10 cellular contexts compared by ENCODE assay signal in genomic region chr12:53182836-53183235, GRCh38. TPM values are rescaled to one million over a fixed set of nuclear protein-coding genes. Genes with fewer than 3 reads are reported as not detected.
DNase-seq lines count a peak whose midpoint lies in the region; ATAC-seq and TF ChIP-seq lines count a peak whose summit lies in the region.
"Had no signal": no experiment of that assay in that cellular context is flagged by ENCODE, and none has a peak within 500 bp of the region (broad histone marks: within the 10 kb centered on the region; RNA-seq: fewer than 3 reads in every experiment).

No MANE protein-coding gene starts in this region.

- no peaks in the 10 kb centered on the region for H3K9me2 ChIP-seq in GM23248 (ENCODE audit: insufficient read depth)
- H3K9me2 ChIP-seq in OCI-LY7 (ENCODE audit: insufficient read depth, low read length): no peaks in the 10 kb centered on the region

- in situ Hi-C loops in GM23248 (cut with MboI): no loop called here

- H3K27me3 ChIP-seq in GM23248 (replicated peaks; ENCODE audit: insufficient read depth) (no peaks in the 10 kb centered on the region), dorsolateral prefrontal cortex (no peaks in the 10 kb centered on the region), parathyroid adenoma (ENCODE audit: control insufficient read depth, insufficient read depth, low read length) (no peaks in the 10 kb centered on the region), upper lobe of left lung (no peaks in the 10 kb centered on the region)

- no peak for TF ChIP-seq POLR2A in upper lobe of left lung (IDR thresholded peaks at IDR 0.05)

- peak overlapping the region; percentile 79 for H3K4me2 ChIP-seq in GM23248 (ENCODE audit: unreplicated experiment)
- peak overlapping the region; percentile 100 for H3K4me2 ChIP-seq in OCI-LY7 (ENCODE audit: low read length)
- peak overlapping the region; percentile 25 for H3K4me2 ChIP-seq in parathyroid adenoma (ENCODE audit: low read length)

- H3K4me1 ChIP-seq in GM23248 (ENCODE audit: insufficient read depth) (peaks cover 32% of the 10 kb centered on the region), OCI-LY7 (ENCODE audit: insufficient read depth, low read length, poor library complexity, severe bottlenecking) (peaks cover 52% of the 10 kb centered on the region), parathyroid adenoma (peaks cover 54% of the 10 kb centered on the region), upper lobe of left lung (peaks cover 34 to 41% (median 38%) of the 10 kb centered on the region in 4 donors)

- H3K27ac ChIP-seq in GM23248 (no peak overlapping the region), OCI-LY7 (ENCODE audit: low read depth, low read length, poor library complexity, severe bottlenecking) (no peak overlapping the region), dorsolateral prefrontal cortex (peak overlapping the region in 18 of 59 donors; percentile 2 to 97 (median 20)), parathyroid adenoma (no peak overlapping the region), upper lobe of left lung (no peak overlapping the region)

- H3K79me2 ChIP-seq in GM23248 (ENCODE audit: insufficient read depth) (peaks cover 59% of the 10 kb centered on the region), OCI-LY7 (ENCODE audit: insufficient read depth, low read depth, low read length) (peaks cover 38% of the 10 kb centered on the region), parathyroid adenoma (peaks cover 10% of the 10 kb centered on the region)

- no TSS peak for BruUV-seq in OCI-LY7 (replicated peaks; lab: Mats Ljungman, UMichigan)

- TF ChIP-seq EP300 in upper lobe of left lung (IDR thresholded peaks at IDR 0.05): no peak

- WGBS in GM23248 (ENCODE audit: low coverage in 1 of 2, low lambda C conversion rate in 2 of 2, missing lambda C conversion rate in 2 of 2), 2 experiments: 79 to 92% methylated on average over 2 of the region's 2 CpGs
- 24 to 42% methylated on average over 2 of the region's 2 CpGs for WGBS in upper lobe of left lung, 2 donors

- H4K20me1 ChIP-seq in GM23248 (ENCODE audit: insufficient read depth) (no peaks in the 10 kb centered on the region; the same call in 1 of the 2 replicates), OCI-LY7 (ENCODE audit: insufficient read depth, low read length) (no peaks in the 10 kb centered on the region)

- H3K9ac ChIP-seq in GM23248: peak overlapping the region; percentile 6; the same call in 1 of the 2 replicates
- H3K9ac ChIP-seq in parathyroid adenoma: no peak overlapping the region

- TF ChIP-seq CTCF in OCI-LY7 (conservative IDR thresholded peaks at IDR 0.05; ENCODE audit: low read length) (no peak), dorsolateral prefrontal cortex (IDR thresholded peaks at IDR 0.05 in 54 of 56, conservative IDR thresholded peaks at IDR 0.05 in 2 of 56; ENCODE audit: low read depth in 1 of 56, partially characterized antibody in 56 of 56) (no peak), parathyroid adenoma (IDR thresholded peaks at IDR 0.05) (no peak), upper lobe of left lung (IDR thresholded peaks at IDR 0.05) (no peak)

- H2AFZ ChIP-seq in GM23248 (no peak overlapping the region), OCI-LY7 (ENCODE audit: low read length) (no peak overlapping the region), parathyroid adenoma (no peak overlapping the region)

- intact Hi-C loops in OCI-LY7 (cut with micrococcal nuclease; ENCODE audit: unreplicated experiment) (no loop called here), dorsolateral prefrontal cortex (cut with DNase I) (loop anchor here (5.0 to 10.0 kb wide), 2 partner anchors 86 to 262 kb away; partner anchors contain the start of genes IGFBP6 (in 1 of the 2) and PRR13 (in 1 of the 2))

- peaks cover 53% of the 10 kb centered on the region for H3F3A ChIP-seq in GM23248 (ENCODE audit: insufficient read depth)

- H3K9me3 ChIP-seq in GM23248 (ENCODE audit: low read depth) (no peaks in the 10 kb centered on the region), OCI-LY7 (ENCODE audit: low read length) (peaks cover 7% of the 10 kb centered on the region; the same call in 1 of the 2 replicates), parathyroid adenoma (ENCODE audit: control insufficient read depth, low read length) (no peaks in the 10 kb centered on the region), upper lobe of left lung (no peaks in the 10 kb centered on the region)

- H3K36me3 ChIP-seq in GM23248 (ENCODE audit: low read depth) (peaks cover 36% of the 10 kb centered on the region; the same call in 1 of the 2 replicates), OCI-LY7 (ENCODE audit: insufficient read depth, low read length) (peaks cover 62% of the 10 kb centered on the region), parathyroid adenoma (ENCODE audit: control insufficient read depth, insufficient read depth, low read length) (no peaks in the 10 kb centered on the region), upper lobe of left lung (peaks cover 38 to 59% (median 45%) of the 10 kb centered on the region in 4 donors)

- POLR2A ChIA-PET in OCI-LY7 (lab: Charles Lee): interaction anchor here (4.6 kb wide), 1 partner anchor 18 kb away, joined by 41 read pairs; no protein-coding TSS in a partner anchor

- DNase-seq in GM23248: peak; percentile 47
- DNase-seq in OCI-LY7 (ENCODE audit: low spot score): no peak
- DNase-seq in dorsolateral prefrontal cortex: no peak
- DNase-seq in upper lobe of left lung: no peak
- DNase-seq: hippocampal formation, NCI-H226 had no signal

- H3K4me3 ChIP-seq in GM23248 (peak overlapping the region; percentile 72), OCI-LY7 (ENCODE audit: low read depth, low read length, poor library complexity, severe bottlenecking) (peak overlapping the region; percentile 91), dorsolateral prefrontal cortex (peak overlapping the region in 47 of 59 donors; percentile 1 to 91 (median 72)), parathyroid adenoma (ENCODE audit: low read depth, low read length) (no peak overlapping the region), upper lobe of left lung (no peak overlapping the region)

- CTCF ChIA-PET in OCI-LY7 (lab: Charles Lee; ENCODE audit: unreplicated experiment): no interaction called here

- no peak for ATAC-seq in GM21526 (IDR thresholded peaks at IDR 0.05; ENCODE audit: low FRiP score, unreplicated experiment)
- no peak for ATAC-seq in GM21737 (IDR thresholded peaks at IDR 0.05; ENCODE audit: unreplicated experiment)
- ATAC-seq in upper lobe of left lung (ENCODE audit: low FRiP score in 2 of 2): no peak
- ATAC-seq in GM21717 (IDR thresholded peaks at IDR 0.05; ENCODE audit: unreplicated experiment): no peak

RNA-seq across cellular contexts. Expression of gene CSAD, which starts 2.1 kb away (rescaled TPM):
- 13.4 and 14.2 TPM in 2 replicates for total RNA-seq in GM23248 (2014; rRNA removed; shearing (Covaris generic))
- polyA plus RNA-seq in GM23248 (2016; fragmentation: Nextera tagmentation; extraction: Ambion mirVana): 6.1 and 8.6 TPM in 2 replicates
- total RNA-seq in OCI-LY7 (2014; rRNA removed; shearing (Covaris generic)): 18.9 and 25.8 TPM in 2 replicates
- 26.9 and 32.0 TPM in 2 replicates for total RNA-seq in OCI-LY7 (2022)
- total RNA-seq in dorsolateral prefrontal cortex: 10 to 100 TPM; 28.2 to 90.7 (median 62.4) TPM
- 100 to 1,000 TPM in 1 of 6 donors, 10 to 100 TPM in 5; 19.8 to 164 (median 28.6) TPM for total RNA-seq in upper lobe of left lung

RNA-seq across cellular contexts. Expression of gene ZNF740, which starts 2.3 kb away (rescaled TPM):
- total RNA-seq in GM23248 (2014; rRNA removed; shearing (Covaris generic)): 5.1 and 6.5 TPM in 2 replicates
- 2.8 and 3.9 TPM in 2 replicates for polyA plus RNA-seq in GM23248 (2016; fragmentation: Nextera tagmentation; extraction: Ambion mirVana)
- total RNA-seq in OCI-LY7 (2014; rRNA removed; shearing (Covaris generic)): 26.1 and 31.6 TPM in 2 replicates
- total RNA-seq in OCI-LY7 (2022): 58.2 and 66.5 TPM in 2 replicates
- 10 to 100 TPM; 29.1 to 79.4 (median 48.6) TPM for total RNA-seq in dorsolateral prefrontal cortex
- total RNA-seq in upper lobe of left lung: 10 to 100 TPM in 5 of 6 donors, 1 to 10 TPM in 1; 9.6 to 52.4 (median 24.0) TPM

RNA-seq across cellular contexts. Expression of gene ITGB7, which starts 24.2 kb away (rescaled TPM):
- total RNA-seq in GM23248 (2014; rRNA removed; shearing (Covaris generic)): 1.4 and 2.4 TPM in 2 replicates
- polyA plus RNA-seq in GM23248 (2016; fragmentation: Nextera tagmentation; extraction: Ambion mirVana): 0.84 and 1.2 TPM in 2 replicates
- 48.6 and 51.7 TPM in 2 replicates for total RNA-seq in OCI-LY7 (2014; rRNA removed; shearing (Covaris generic))
- total RNA-seq in OCI-LY7 (2022): 153 and 207 TPM in 2 replicates
- 1 to 10 TPM in 98 of 120 experiments, under 1 TPM in 20, not detected in 2; 0.43 to 4.9 (median 1.5) TPM for total RNA-seq in dorsolateral prefrontal cortex
- 10 to 100 TPM in 1 of 6 donors, 1 to 10 TPM in 5; 3.1 to 12.9 (median 4.7) TPM for total RNA-seq in upper lobe of left lung

RNA-seq across cellular contexts. Expression of gene RARG, which starts 49.2 kb away (rescaled TPM):
- total RNA-seq in GM23248 (2014; rRNA removed; shearing (Covaris generic)): 75.3 and 76.6 TPM in 2 replicates
- 116 and 118 TPM in 2 replicates for polyA plus RNA-seq in GM23248 (2016; fragmentation: Nextera tagmentation; extraction: Ambion mirVana)
- total RNA-seq in OCI-LY7 (2014; rRNA removed; shearing (Covaris generic)): 1.4 and 7.0 TPM in 2 replicates
- total RNA-seq in OCI-LY7 (2022) (5.1 and 8.4 TPM in 2 replicates), dorsolateral prefrontal cortex (10 to 100 TPM in 100 of 120 experiments, 1 to 10 TPM in 20; 5.6 to 27.3 (median 13.3) TPM), upper lobe of left lung (10 to 100 TPM; 21.2 to 43.0 (median 32.1) TPM)

Comparison
In these comparisons a context has a peak if more than half of its experiments do, and no peak if none do; other contexts are left out.
1. H3K4me2 ChIP-seq: peak in every context shown above with its lines; median percentile 100 in OCI-LY7; 79 in GM23248; 25 in parathyroid adenoma.
2. H3K4me3 ChIP-seq: peak in GM23248 (single experiment), OCI-LY7 (single experiment) and dorsolateral prefrontal cortex (47 of 59); none in parathyroid adenoma (single experiment) and upper lobe of left lung (0 of 4).